In the genomic region with DNA sequence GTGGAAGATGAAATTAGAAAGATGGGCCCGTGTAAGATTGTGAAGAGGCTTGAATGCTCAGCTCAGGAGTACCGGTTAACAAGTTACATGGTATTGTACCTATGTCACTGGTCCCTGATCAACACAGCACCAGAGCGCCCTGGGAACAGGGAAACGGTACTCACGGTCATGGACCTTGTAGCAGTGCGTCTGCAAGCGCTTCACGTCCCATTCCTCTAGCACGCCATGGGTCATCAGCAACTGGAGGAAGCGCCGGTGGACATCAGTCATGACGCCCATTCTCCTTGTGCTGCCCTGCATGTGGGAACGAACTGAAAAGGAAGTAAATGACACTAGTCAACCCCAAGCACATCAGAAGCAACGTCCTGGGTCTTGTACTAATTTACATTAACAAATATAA, we compare ENCODE assay signal across 1 cellular context.
TF ChIP-seq lines count a peak whose summit lies in the region.

No MANE protein-coding gene starts in this region.

TF ChIP-seq in WTC11, 78 proteins besides CTCF, POLR2A, EP300 and RAD21 (continued from another document):
- no peak for TF ChIP-seq ZNF396 (CRISPR knock-in tag; IDR thresholded peaks at IDR 0.05; ENCODE audit: borderline replicate concordance)
- TF ChIP-seq, protein P1, sequence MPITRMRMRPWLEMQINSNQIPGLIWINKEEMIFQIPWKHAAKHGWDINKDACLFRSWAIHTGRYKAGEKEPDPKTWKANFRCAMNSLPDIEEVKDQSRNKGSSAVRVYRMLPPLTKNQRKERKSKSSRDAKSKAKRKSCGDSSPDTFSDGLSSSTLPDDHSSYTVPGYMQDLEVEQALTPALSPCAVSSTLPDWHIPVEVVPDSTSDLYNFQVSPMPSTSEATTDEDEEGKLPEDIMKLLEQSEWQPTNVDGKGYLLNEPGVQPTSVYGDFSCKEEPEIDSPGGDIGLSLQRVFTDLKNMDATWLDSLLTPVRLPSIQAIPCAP (CRISPR knock-in tag; IDR thresholded peaks at IDR 0.05), result no peak
- no peak for TF ChIP-seq NFYB (CRISPR knock-in tag; conservative IDR thresholded peaks at IDR 0.05; ENCODE audit: low read depth)
- TF ChIP-seq HMGA2 (CRISPR knock-in tag; IDR thresholded peaks at IDR 0.05), result no peak
- TF ChIP-seq, protein P2, sequence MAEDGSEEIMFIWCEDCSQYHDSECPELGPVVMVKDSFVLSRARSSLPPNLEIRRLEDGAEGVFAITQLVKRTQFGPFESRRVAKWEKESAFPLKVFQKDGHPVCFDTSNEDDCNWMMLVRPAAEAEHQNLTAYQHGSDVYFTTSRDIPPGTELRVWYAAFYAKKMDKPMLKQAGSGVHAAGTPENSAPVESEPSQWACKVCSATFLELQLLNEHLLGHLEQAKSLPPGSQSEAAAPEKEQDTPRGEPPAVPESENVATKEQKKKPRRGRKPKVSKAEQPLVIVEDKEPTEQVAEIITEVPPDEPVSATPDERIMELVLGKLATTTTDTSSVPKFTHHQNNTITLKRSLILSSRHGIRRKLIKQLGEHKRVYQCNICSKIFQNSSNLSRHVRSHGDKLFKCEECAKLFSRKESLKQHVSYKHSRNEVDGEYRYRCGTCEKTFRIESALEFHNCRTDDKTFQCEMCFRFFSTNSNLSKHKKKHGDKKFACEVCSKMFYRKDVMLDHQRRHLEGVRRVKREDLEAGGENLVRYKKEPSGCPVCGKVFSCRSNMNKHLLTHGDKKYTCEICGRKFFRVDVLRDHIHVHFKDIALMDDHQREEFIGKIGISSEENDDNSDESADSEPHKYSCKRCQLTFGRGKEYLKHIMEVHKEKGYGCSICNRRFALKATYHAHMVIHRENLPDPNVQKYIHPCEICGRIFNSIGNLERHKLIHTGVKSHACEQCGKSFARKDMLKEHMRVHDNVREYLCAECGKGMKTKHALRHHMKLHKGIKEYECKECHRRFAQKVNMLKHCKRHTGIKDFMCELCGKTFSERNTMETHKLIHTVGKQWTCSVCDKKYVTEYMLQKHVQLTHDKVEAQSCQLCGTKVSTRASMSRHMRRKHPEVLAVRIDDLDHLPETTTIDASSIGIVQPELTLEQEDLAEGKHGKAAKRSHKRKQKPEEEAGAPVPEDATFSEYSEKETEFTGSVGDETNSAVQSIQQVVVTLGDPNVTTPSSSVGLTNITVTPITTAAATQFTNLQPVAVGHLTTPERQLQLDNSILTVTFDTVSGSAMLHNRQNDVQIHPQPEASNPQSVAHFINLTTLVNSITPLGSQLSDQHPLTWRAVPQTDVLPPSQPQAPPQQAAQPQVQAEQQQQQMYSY (CRISPR knock-in tag; IDR thresholded peaks at IDR 0.05), result no peak
- TF ChIP-seq, protein P3, sequence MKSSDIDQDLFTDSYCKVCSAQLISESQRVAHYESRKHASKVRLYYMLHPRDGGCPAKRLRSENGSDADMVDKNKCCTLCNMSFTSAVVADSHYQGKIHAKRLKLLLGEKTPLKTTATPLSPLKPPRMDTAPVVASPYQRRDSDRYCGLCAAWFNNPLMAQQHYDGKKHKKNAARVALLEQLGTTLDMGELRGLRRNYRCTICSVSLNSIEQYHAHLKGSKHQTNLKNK (CRISPR knock-in tag; IDR thresholded peaks at IDR 0.05), result no peak
TF ChIP-seq in WTC11: peak in this region for 0.
